ENCODE assay signal across 26 cellular contexts in genomic region chr3:144963810-144964209, GRCh38.
"Had no signal": no experiment of that assay in that cellular context is flagged by ENCODE, and none has a peak within 500 bp of the region (broad histone marks: within the 10 kb centered on the region; RNA-seq: fewer than 3 reads in every experiment).

No MANE protein-coding gene starts in this region.

- H3K4me1 ChIP-seq: foreskin keratinocyte, gastroesophageal sphincter, heart right ventricle had no signal

- H3K4me1 Mint-ChIP-seq: activated B cell treated with CpG ODN at 0.5 μM for 24 hours; activated CD4-positive, alpha-beta memory T cell treated with anti-CD3 and anti-CD28 coated beads, Interleukin-2, amount 10 ng/mL, durations not matched to agents 7 days and 5 days; activated naive CD4-positive, alpha-beta T cell treated with anti-CD3 and anti-CD28 coated beads, Interleukin-2, amount 10 ng/mL, durations not matched to agents 7 days and 5 days; activated naive CD8-positive, alpha-beta T cell treated with anti-CD3 and anti-CD28 coated beads, Interleukin-2, amount 10 ng/mL, durations not matched to agents 7 days and 5 days had no signal

- H3K4me3 ChIP-seq: gastroesophageal sphincter, heart right ventricle, hepatocyte had no signal

- H3K27me3 Mint-ChIP-seq: activated B cell treated with CpG ODN at 0.5 μM for 24 hours; activated CD4-positive, alpha-beta memory T cell treated with anti-CD3 and anti-CD28 coated beads, Interleukin-2, amount 10 ng/mL, durations not matched to agents 7 days and 5 days; activated naive CD4-positive, alpha-beta T cell treated with anti-CD3 and anti-CD28 coated beads, Interleukin-2, amount 10 ng/mL, durations not matched to agents 7 days and 5 days; activated naive CD8-positive, alpha-beta T cell treated with anti-CD3 and anti-CD28 coated beads, Interleukin-2, amount 10 ng/mL, durations not matched to agents 7 days and 5 days; activated T-cell treated with anti-CD3 and anti-CD28 coated beads, Interleukin-2, amount 50 U/mL, for 24 hours had no signal

- H3K9me3 ChIP-seq: gastroesophageal sphincter had no signal

- H3K36me3 Mint-ChIP-seq: activated naive CD4-positive, alpha-beta T cell treated with anti-CD3 and anti-CD28 coated beads, Interleukin-2, amount 10 ng/mL, durations not matched to agents 7 days and 5 days; activated naive CD4-positive, alpha-beta T cell treated with anti-CD3 and anti-CD28 coated beads, Interleukin-2, amount 50 U/mL, for 72 hours; activated naive CD8-positive, alpha-beta T cell treated with anti-CD3 and anti-CD28 coated beads, Interleukin-2, amount 10 ng/mL, durations not matched to agents 7 days and 5 days had no signal

- H3K4me3 Mint-ChIP-seq: activated B cell treated with CpG ODN at 0.5 μM for 24 hours; activated CD4-positive, alpha-beta memory T cell treated with anti-CD3 and anti-CD28 coated beads, Interleukin-2, amount 10 ng/mL, durations not matched to agents 7 days and 5 days; activated naive CD4-positive, alpha-beta T cell treated with anti-CD3 and anti-CD28 coated beads, Interleukin-2, amount 10 ng/mL, durations not matched to agents 7 days and 5 days; activated naive CD8-positive, alpha-beta T cell treated with anti-CD3 and anti-CD28 coated beads, Interleukin-2, amount 10 ng/mL, durations not matched to agents 7 days and 5 days; activated T-cell treated with anti-CD3 and anti-CD28 coated beads, Interleukin-2, amount 50 U/mL, for 24 hours; activated T-cell treated with anti-CD3 and anti-CD28 coated beads, Interleukin-2, amount 50 U/mL, for 72 hours had no signal

- DNase-seq: activated B cell treated with CpG ODN at 0.5 μM for 24 hours; activated CD4-positive, alpha-beta memory T cell treated with anti-CD3 and anti-CD28 coated beads, Interleukin-2, amount 10 ng/mL, durations not matched to agents 7 days and 5 days; activated CD4-positive, alpha-beta T cell treated with anti-CD3 and anti-CD28 coated beads for 48 hours; activated CD8-positive, alpha-beta memory T cell treated with anti-CD3 and anti-CD28 coated beads, Interleukin-2, amount 50 U/mL, for 48 hours; activated gamma-delta T cell; activated naive CD4-positive, alpha-beta T cell; activated naive CD4-positive, alpha-beta T cell treated with anti-CD3 and anti-CD28 coated beads, Interleukin-2, amount 10 ng/mL, durations not matched to agents 7 days and 5 days; activated naive CD8-positive, alpha-beta T cell treated with anti-CD3 and anti-CD28 coated beads, Interleukin-2, amount 10 ng/mL, durations not matched to agents 7 days and 5 days; activated T-cell treated with anti-CD3 and anti-CD28 coated beads for 4 hours; activated T-cell treated with anti-CD3 and anti-CD28 coated beads, Interleukin-2, amount 50 U/mL, for 24 hours; activated T-cell treated with anti-CD3 and anti-CD28 coated beads, Interleukin-2, amount 50 U/mL, for 72 hours; amniotic stem cell; anterior cingulate cortex; brain microvascular endothelial cell; caudate nucleus; cortex of kidney; effector CD8-positive, alpha-beta T cell; foreskin keratinocyte; heart right ventricle; T-helper 2 cell; WERI-Rb-1 had no signal

- ATAC-seq: activated CD4-positive, CD25-positive, alpha-beta regulatory T cell treated with anti-CD3 and anti-CD28 coated beads, Interleukin-2, amount 50 U/mL, for 24 hours; activated naive CD4-positive, alpha-beta T cell treated with anti-CD3 and anti-CD28 coated beads, Interleukin-2, amount 50 U/mL, for 72 hours; activated T-cell treated with anti-CD3 and anti-CD28 coated beads, Interleukin-2, amount 50 U/mL, for 72 hours; esophagus mucosa; foreskin keratinocyte; gastroesophageal sphincter; heart right ventricle had no signal

- H3K27me3 ChIP-seq: brain microvascular endothelial cell, foreskin keratinocyte, gastroesophageal sphincter, heart right ventricle, hepatocyte had no signal

- H3K9me3 Mint-ChIP-seq: activated B cell treated with CpG ODN at 0.5 μM for 24 hours; activated naive CD4-positive, alpha-beta T cell treated with anti-CD3 and anti-CD28 coated beads, Interleukin-2, amount 10 ng/mL, durations not matched to agents 7 days and 5 days; activated naive CD8-positive, alpha-beta T cell treated with anti-CD3 and anti-CD28 coated beads, Interleukin-2, amount 10 ng/mL, durations not matched to agents 7 days and 5 days; activated T-cell treated with anti-CD3 and anti-CD28 coated beads, Interleukin-2, amount 50 U/mL, for 24 hours had no signal

- H3K36me3 ChIP-seq: brain microvascular endothelial cell, gastroesophageal sphincter, heart right ventricle, WERI-Rb-1 had no signal

- H3K27ac ChIP-seq: brain microvascular endothelial cell, foreskin keratinocyte, gastroesophageal sphincter, heart right ventricle, hepatocyte, WERI-Rb-1 had no signal

- H3K27ac Mint-ChIP-seq: activated B cell treated with CpG ODN at 0.5 μM for 24 hours; activated CD4-positive, alpha-beta memory T cell treated with anti-CD3 and anti-CD28 coated beads, Interleukin-2, amount 10 ng/mL, durations not matched to agents 7 days and 5 days; activated naive CD4-positive, alpha-beta T cell treated with anti-CD3 and anti-CD28 coated beads, Interleukin-2, amount 10 ng/mL, durations not matched to agents 7 days and 5 days; activated naive CD4-positive, alpha-beta T cell treated with anti-CD3 and anti-CD28 coated beads, Interleukin-2, amount 50 U/mL, for 72 hours; activated naive CD8-positive, alpha-beta T cell treated with anti-CD3 and anti-CD28 coated beads, Interleukin-2, amount 10 ng/mL, durations not matched to agents 7 days and 5 days; activated T-cell treated with anti-CD3 and anti-CD28 coated beads, Interleukin-2, amount 50 U/mL, for 24 hours; activated T-cell treated with anti-CD3 and anti-CD28 coated beads, Interleukin-2, amount 50 U/mL, for 72 hours had no signal
